21 cellular contexts compared by ENCODE assay signal in the genomic region with DNA sequence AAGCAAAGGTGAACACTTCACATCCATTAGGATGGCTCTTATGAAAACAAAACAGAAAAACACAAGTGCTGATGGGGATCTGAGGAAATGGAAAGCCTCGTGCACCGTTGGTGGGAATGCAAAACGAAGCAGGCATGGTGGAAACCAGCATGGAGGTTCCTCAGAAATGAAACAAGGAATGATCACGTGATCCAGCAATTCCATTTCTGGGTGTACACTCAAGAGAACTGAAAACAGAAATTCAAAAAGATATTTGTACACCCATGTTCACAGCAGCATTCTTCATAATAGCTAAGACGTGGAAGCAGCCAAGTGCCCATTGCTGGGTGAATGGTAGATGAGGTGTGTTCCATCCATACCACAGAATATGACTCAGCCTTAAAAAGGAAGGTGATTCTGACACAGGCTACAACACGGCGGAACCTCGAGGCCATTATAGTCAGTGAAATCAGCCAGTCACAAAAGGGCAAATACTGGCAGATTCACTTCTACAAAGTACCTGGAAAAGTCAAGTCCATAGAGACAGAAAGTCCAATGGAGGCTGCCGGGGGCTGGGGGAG.
"Had no signal": no experiment of that assay in that cellular context is flagged by ENCODE, and none has a peak within 500 bp of the region (broad histone marks: within the 10 kb centered on the region; RNA-seq: fewer than 3 reads in every experiment).

No MANE protein-coding gene starts in this region.

- H3K4me1 ChIP-seq: ascending aorta, esophagus squamous epithelium, lower lobe of right lung, prostate gland, tibial nerve, vagina had no signal

- H3K27me3 ChIP-seq: ascending aorta, vagina had no signal

- H3K27ac ChIP-seq: ascending aorta, esophagus squamous epithelium, lower lobe of right lung, prostate gland, tibial nerve, vagina had no signal

- H3K4me1 Mint-ChIP-seq: activated naive CD8-positive, alpha-beta T cell treated with anti-CD3 and anti-CD28 coated beads, Interleukin-2, amount 50 U/mL, for 24 hours; mesothelial cell of epicardium had no signal

- DNase-seq: activated CD4-positive, alpha-beta T cell treated with anti-CD3 and anti-CD28 coated beads, Interleukin-2, amount 50 U/mL, for 1 hour; activated naive CD4-positive, alpha-beta T cell treated with anti-CD3 and anti-CD28 coated beads for 36 hours; activated naive CD8-positive, alpha-beta T cell treated with anti-CD3 and anti-CD28 coated beads, Interleukin-2, amount 50 U/mL, for 24 hours; esophagus squamous epithelium; glutamatergic neuron; hypothalamus; kidney glomerular epithelial cell; lower lobe of right lung; right cardiac atrium; small intestine; stimulated activated CD4-positive, alpha-beta T cell treated with anti-CD3 and anti-CD28 coated beads, Interleukin-4, amount 100 ng/mL, for 24 hours; stimulated activated naive CD4-positive, alpha-beta T cell treated with Interleukin-2 at 50 U/mL for 16 hours; substantia nigra; T-helper 9 cell had no signal

- FAIRE-seq: endometrium, small intestine had no signal

- H3K4me3 ChIP-seq: ascending aorta, esophagus squamous epithelium, lower lobe of right lung, prostate gland, tibial nerve, vagina had no signal

- ATAC-seq: activated naive CD8-positive, alpha-beta T cell treated with anti-CD3 and anti-CD28 coated beads, Interleukin-2, amount 50 U/mL, for 24 hours; lower lobe of right lung; right cardiac atrium had no signal

- H3K36me3 Mint-ChIP-seq: mesothelial cell of epicardium had no signal

- H3K4me3 Mint-ChIP-seq: activated naive CD4-positive, alpha-beta T cell treated with anti-CD3 and anti-CD28 coated beads for 36 hours; activated naive CD8-positive, alpha-beta T cell treated with anti-CD3 and anti-CD28 coated beads, Interleukin-2, amount 50 U/mL, for 24 hours; mesothelial cell of epicardium had no signal

- H3K36me3 ChIP-seq: ascending aorta, esophagus squamous epithelium, lower lobe of right lung, prostate gland, tibial nerve, vagina had no signal

- H3K9me3 ChIP-seq: ascending aorta, esophagus squamous epithelium, lower lobe of right lung, prostate gland, vagina had no signal

- H3K9me3 Mint-ChIP-seq: activated naive CD4-positive, alpha-beta T cell treated with anti-CD3 and anti-CD28 coated beads for 36 hours; activated naive CD8-positive, alpha-beta T cell treated with anti-CD3 and anti-CD28 coated beads, Interleukin-2, amount 50 U/mL, for 24 hours; activated T-helper 2 cell treated with anti-CD3 and anti-CD28 coated beads, Interferon-gamma antibody, Interleukin-2, Interleukin-4, amounts not matched to agents 10 μg/mL and 5 μg/mL and 100 μg/mL, durations not matched to agents 14 hours and 24 hours and 36 hours; mesothelial cell of epicardium had no signal

- H3K27ac Mint-ChIP-seq: activated naive CD4-positive, alpha-beta T cell treated with anti-CD3 and anti-CD28 coated beads for 36 hours; activated naive CD8-positive, alpha-beta T cell treated with anti-CD3 and anti-CD28 coated beads, Interleukin-2, amount 50 U/mL, for 24 hours; activated T-helper 2 cell treated with anti-CD3 and anti-CD28 coated beads, Interferon-gamma antibody, Interleukin-2, Interleukin-4, amounts not matched to agents 10 μg/mL and 5 μg/mL and 100 μg/mL, durations not matched to agents 14 hours and 24 hours and 36 hours; mesothelial cell of epicardium had no signal
